20 cellular contexts compared by ENCODE assay signal in the genomic region with DNA sequence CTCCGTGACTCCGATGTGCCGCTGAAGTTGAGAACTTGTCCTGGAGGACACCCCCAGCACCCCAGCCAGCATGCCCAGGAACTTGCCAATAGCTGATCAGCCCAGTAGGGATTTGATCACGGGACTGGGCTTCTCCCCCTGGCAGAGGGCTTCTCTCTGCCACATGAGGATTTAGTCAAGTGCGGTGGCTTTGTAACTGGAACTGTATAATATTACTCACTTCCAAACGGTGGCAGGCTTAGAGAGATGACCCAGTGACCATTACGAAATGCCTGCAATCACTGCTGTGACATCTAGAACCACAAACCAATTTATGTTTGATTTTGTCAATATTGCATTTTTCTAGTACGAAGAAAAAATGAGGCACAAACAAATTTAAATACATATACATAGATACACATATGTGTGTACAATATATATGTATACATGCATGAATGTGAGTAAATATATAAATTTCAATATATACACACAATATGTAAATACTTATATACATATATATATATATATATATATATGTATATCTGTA.
A peak's percentile ranks its signal among the peaks of the same experiment; 100 is the strongest.
DNase-seq lines count a peak whose midpoint lies in the region; ATAC-seq, FAIRE-seq and TF ChIP-seq lines count a peak whose summit lies in the region.
"Had no signal": no experiment of that assay in that cellular context is flagged by ENCODE, and none has a peak within 500 bp of the region (broad histone marks: within the 10 kb centered on the region; RNA-seq: fewer than 3 reads in every experiment).

No MANE protein-coding gene starts in this region.

- intact Hi-C loops in IMR-90 (cut with micrococcal nuclease) (no loop called here), sciatic nerve (cut with DNase I) (no loop called here)

- H3K9ac ChIP-seq in IMR-90 (ENCODE audit: low read depth, low read length): no peak overlapping the region
- H3K9ac ChIP-seq in mesendoderm (ENCODE audit: low read length): no peak overlapping the region

- H3K36me3 ChIP-seq in IMR-90 (ENCODE audit: control insufficient read depth, insufficient read depth, low read length) (no peaks in the 10 kb centered on the region), hepatocyte (replicated peaks; ENCODE audit: insufficient read depth, low read depth) (no peaks in the 10 kb centered on the region), mesendoderm (ENCODE audit: control insufficient read depth, insufficient read depth, low read length) (no peaks in the 10 kb centered on the region)
- H3K36me3 ChIP-seq: BLaER1 treated with 17β-estradiol and CSF1 and Interleukin-3, amounts not matched to agents 10 nM and 100 nM; HAP-1 had no signal

- H3K9me1 ChIP-seq in IMR-90 (ENCODE audit: insufficient read depth, low read length): no peaks in the 10 kb centered on the region

- no peak for DNase-seq in A549 (ENCODE audit: low read depth in 1 of 2, low spot score in 1 of 2)
- DNase-seq in IMR-90: no peak
- no peak for DNase-seq in hepatocyte (ENCODE audit: low spot score)
- no peak for DNase-seq in sciatic nerve (ENCODE audit: low spot score)
- DNase-seq in A172 (ENCODE audit: low spot score): no peak
- no peak for DNase-seq in NCI-H1930 (lab: John Stamatoyannopoulos, UW)
- no peak for DNase-seq in mesendoderm
- DNase-seq: Calu3; CD8-positive, alpha-beta T cell; GF-D8; KBM-7; NCI-H1417 treated with DMSO at 0.1 percent for 48 hours; NCI-H187 treated with DMSO at 0.1 percent for 48 hours; NCI-H446; NCI-H69 had no signal

- H3K18ac ChIP-seq in IMR-90 (ENCODE audit: low read depth, low read length) (no peak overlapping the region), mesendoderm (ENCODE audit: low read length) (no peak overlapping the region)

- TF ChIP-seq CTCF in A549 (IDR thresholded peaks at IDR 0.05) (no peak), IMR-90 (conservative IDR thresholded peaks at IDR 0.05; ENCODE audit: low read depth, low read length) (no peak), hepatocyte (IDR thresholded peaks at IDR 0.05; ENCODE audit: poor library complexity) (no peak)

- H4K20me1 ChIP-seq in IMR-90 (ENCODE audit: insufficient read depth, low read length): no peaks in the 10 kb centered on the region
- H4K20me1 ChIP-seq in hepatocyte (ENCODE audit: insufficient read depth, poor library complexity, severe bottlenecking): no peaks in the 10 kb centered on the region
- H4K20me1 ChIP-seq: BLaER1 treated with 17β-estradiol and CSF1 and Interleukin-3, amounts not matched to agents 10 nM and 100 nM had no signal

- FAIRE-seq in A549 (lab: Jason Lieb, UNC): no peak
- FAIRE-seq: HTR-8/SVneo, RCC 7860 had no signal

- H3K79me1 ChIP-seq in IMR-90 (ENCODE audit: low read depth in 1 of 2, low read length in 2 of 2) (no peaks in the 10 kb centered on the region), mesendoderm (ENCODE audit: low read length) (no peaks in the 10 kb centered on the region)

- TF ChIP-seq RAD21 in A549 (conservative IDR thresholded peaks at IDR 0.05 in 1 of 2, IDR thresholded peaks at IDR 0.05 in 1 of 2) (no peak), IMR-90 (IDR thresholded peaks at IDR 0.05; ENCODE audit: low read length) (no peak)

- TF ChIP-seq EP300 in A549 (IDR thresholded peaks at IDR 0.05): no peak

- no peaks in the 10 kb centered on the region for H3K9me3 ChIP-seq in A549
- no peaks in the 10 kb centered on the region for H3K9me3 ChIP-seq in IMR-90 (ENCODE audit: control insufficient read depth, insufficient read depth, low read length)
- H3K9me3 ChIP-seq in hepatocyte (ENCODE audit: low read depth): no peaks in the 10 kb centered on the region
- H3K9me3 ChIP-seq: HAP-1 had no signal

- H2BK15ac ChIP-seq in IMR-90 (ENCODE audit: low read depth, low read length) (no peak overlapping the region), mesendoderm (replicated peaks; ENCODE audit: low read depth) (no peak overlapping the region)

- H4K8ac ChIP-seq in IMR-90 (ENCODE audit: low read depth in 2 of 2, low read length in 2 of 2): no peak overlapping the region
- no peak overlapping the region for H4K8ac ChIP-seq in mesendoderm (ENCODE audit: low read depth, low read length)

- WGBS in A549 (ENCODE audit: missing lambda C conversion rate): 54% methylated on average over 5 of the region's 8 CpGs
- WGBS in IMR-90 (ENCODE audit: extremely low coverage in 2 of 2, insufficient read length in 1 of 2), 2 experiments: 100% methylated on average over 2 of the region's 8 CpGs; no CpG with 5 or more reads in 1 of the 2 experiments
- WGBS in hepatocyte (ENCODE audit: low lambda C conversion rate, missing lambda C conversion rate): 84% methylated on average over 8 of the region's 8 CpGs
- no CpG with 5 or more reads among the region's 8 CpGs for WGBS in mesendoderm (ENCODE audit: extremely low coverage, insufficient coverage, low lambda C conversion rate)

- CTCF ChIA-PET in A549 (lab: Yijun Ruan, JAX) (no interaction called here), IMR-90 (lab: Yijun Ruan, JAX) (no interaction called here)

- H4K5ac ChIP-seq in IMR-90 (ENCODE audit: low read depth, low read length) (no peak overlapping the region), mesendoderm (ENCODE audit: low read length) (no peak overlapping the region)

- H3K27ac ChIP-seq in A549 (no peak overlapping the region), IMR-90 (ENCODE audit: insufficient read depth, low read length) (no peak overlapping the region), hepatocyte (peak overlapping the region; percentile 18), mesendoderm (ENCODE audit: low read depth, low read length) (no peak overlapping the region)
- H3K27ac ChIP-seq: SK-N-MC had no signal

- ATAC-seq in A549: no peak
- ATAC-seq in IMR-90 (ENCODE audit: low read depth): no peak
- peak; percentile 31 for ATAC-seq in sciatic nerve
- ATAC-seq: CD8-positive, alpha-beta T cell had no signal

- no peak overlapping the region for H2BK120ac ChIP-seq in IMR-90 (ENCODE audit: low read depth, low read length)
- no peak overlapping the region for H2BK120ac ChIP-seq in mesendoderm (ENCODE audit: low read depth, low read length)

- H2AK9ac ChIP-seq in IMR-90 (replicated peaks; ENCODE audit: low read depth, low read length, poor library complexity): no peak overlapping the region

- H3K9me2 ChIP-seq in hepatocyte (replicated peaks; ENCODE audit: insufficient read depth): no peaks in the 10 kb centered on the region

- 0 out of 3 replicates have a peak, but pooled peaks cover 3% of the 10 kb centered on the region for H3K4me1 ChIP-seq in A549
- no peaks in the 10 kb centered on the region; the same call in 1 of the 2 replicates for H3K4me1 ChIP-seq in IMR-90 (ENCODE audit: control insufficient read depth, insufficient read depth, low read length)
- H3K4me1 ChIP-seq in hepatocyte (ENCODE audit: insufficient read depth): peaks cover 22% of the 10 kb centered on the region
- H3K4me1 ChIP-seq in mesendoderm (ENCODE audit: control insufficient read depth, low read depth, low read length): no peaks in the 10 kb centered on the region
- H3K4me1 ChIP-seq: HAP-1 had no signal

- dilution Hi-C loops in IMR-90 (cut with HindIII; ENCODE audit: low sequenced_read_pairs, unreplicated experiment): no loop called here

- H2AK5ac ChIP-seq in IMR-90 (ENCODE audit: low read depth, low read length) (no peak overlapping the region), mesendoderm (ENCODE audit: low read length) (no peak overlapping the region)

- H2BK5ac ChIP-seq in IMR-90 (ENCODE audit: low read depth, low read length, poor library complexity, severe bottlenecking): no peak overlapping the region
- no peak overlapping the region for H2BK5ac ChIP-seq in mesendoderm (ENCODE audit: low read length)

- no TSS peak for BruUV-seq in IMR-90 (replicated peaks; lab: Mats Ljungman, UMichigan)

- H3K56ac ChIP-seq in IMR-90 (ENCODE audit: extremely low read depth, insufficient read depth, low read length): no peak overlapping the region
- no peak overlapping the region for H3K56ac ChIP-seq in mesendoderm (ENCODE audit: low read length)

- H2AFZ ChIP-seq in IMR-90 (replicated peaks; ENCODE audit: low read length, poor library complexity) (no peak overlapping the region), hepatocyte (no peak overlapping the region)

- in situ Hi-C loops in IMR-90 (cut with MboI; ENCODE audit: low sequenced_read_pairs): no loop called here

- H3K79me2 ChIP-seq in hepatocyte (no peaks in the 10 kb centered on the region), mesendoderm (ENCODE audit: control insufficient read depth, insufficient read depth, low read length) (no peaks in the 10 kb centered on the region)

- H3K27me3 ChIP-seq in IMR-90 (ENCODE audit: control insufficient read depth, insufficient read depth, low read length) (peaks cover 17% of the 10 kb centered on the region), hepatocyte (no peaks in the 10 kb centered on the region), mesendoderm (ENCODE audit: insufficient read depth, low read length, poor library complexity) (no peaks in the 10 kb centered on the region)
- H3K27me3 ChIP-seq: BLaER1 treated with 17β-estradiol and CSF1 and Interleukin-3, amounts not matched to agents 10 nM and 100 nM had no signal

- H3K4ac ChIP-seq in IMR-90 (ENCODE audit: low read depth, low read length) (no peak overlapping the region), mesendoderm (ENCODE audit: low read depth, low read length) (no peak overlapping the region)

- POLR2A ChIA-PET in A549 (lab: Yijun Ruan, JAX): no interaction called here
- POLR2A ChIA-PET in IMR-90 (lab: Charles Lee; ENCODE audit: unreplicated experiment): no interaction called here

- no peak overlapping the region for H3K14ac ChIP-seq in IMR-90 (replicated peaks; ENCODE audit: low read depth, low read length)

- no peak overlapping the region for H4K91ac ChIP-seq in IMR-90 (ENCODE audit: insufficient read depth, low read depth, low read length)

- H3K23ac ChIP-seq in IMR-90 (ENCODE audit: low read depth, low read length): no peak overlapping the region
- no peak overlapping the region for H3K23ac ChIP-seq in mesendoderm (ENCODE audit: low read length)

- no peak overlapping the region for H3K4me2 ChIP-seq in A549
- no peak overlapping the region for H3K4me2 ChIP-seq in IMR-90 (ENCODE audit: low read depth, low read length)
- H3K4me2 ChIP-seq in hepatocyte: no peak overlapping the region
- H3K4me2 ChIP-seq in mesendoderm (ENCODE audit: low read length): no peak overlapping the region

- H3K4me3 ChIP-seq in A549 (no peak overlapping the region), IMR-90 (ENCODE audit: insufficient read depth, low read depth, low read length) (no peak overlapping the region), hepatocyte (no peak overlapping the region), mesendoderm (ENCODE audit: low read length) (no peak overlapping the region)
- H3K4me3 ChIP-seq: BLaER1 treated with 17β-estradiol and CSF1 and Interleukin-3, amounts not matched to agents 10 nM and 100 nM; HAP-1; SK-N-MC had no signal

- no peak for TF ChIP-seq POLR2A in A549 (IDR thresholded peaks at IDR 0.05; ENCODE audit: low read length)
- no peak for TF ChIP-seq POLR2A in IMR-90 (IDR thresholded peaks at IDR 0.05; ENCODE audit: low read depth, low read length)

- H2BK20ac ChIP-seq in IMR-90 (ENCODE audit: low read depth, low read length): no peak overlapping the region

TF ChIP-seq in A549, 52 proteins besides CTCF, POLR2A, EP300 and RAD21:
- TF ChIP-seq ZC3H11A (IDR thresholded peaks at IDR 0.05): no peak
- TF ChIP-seq MAFK (IDR thresholded peaks at IDR 0.05; ENCODE audit: partially characterized antibody): peak; percentile 58
TF ChIP-seq in A549: peak in this region for 1.

TF ChIP-seq in IMR-90, 13 proteins besides CTCF, POLR2A, EP300 and RAD21 (continues in another document):
- TF ChIP-seq FOS (IDR thresholded peaks at IDR 0.05; ENCODE audit: low read depth, low read length): no peak
